Comparison of ENCODE assay signal across 29 cellular contexts in the genomic region with DNA sequence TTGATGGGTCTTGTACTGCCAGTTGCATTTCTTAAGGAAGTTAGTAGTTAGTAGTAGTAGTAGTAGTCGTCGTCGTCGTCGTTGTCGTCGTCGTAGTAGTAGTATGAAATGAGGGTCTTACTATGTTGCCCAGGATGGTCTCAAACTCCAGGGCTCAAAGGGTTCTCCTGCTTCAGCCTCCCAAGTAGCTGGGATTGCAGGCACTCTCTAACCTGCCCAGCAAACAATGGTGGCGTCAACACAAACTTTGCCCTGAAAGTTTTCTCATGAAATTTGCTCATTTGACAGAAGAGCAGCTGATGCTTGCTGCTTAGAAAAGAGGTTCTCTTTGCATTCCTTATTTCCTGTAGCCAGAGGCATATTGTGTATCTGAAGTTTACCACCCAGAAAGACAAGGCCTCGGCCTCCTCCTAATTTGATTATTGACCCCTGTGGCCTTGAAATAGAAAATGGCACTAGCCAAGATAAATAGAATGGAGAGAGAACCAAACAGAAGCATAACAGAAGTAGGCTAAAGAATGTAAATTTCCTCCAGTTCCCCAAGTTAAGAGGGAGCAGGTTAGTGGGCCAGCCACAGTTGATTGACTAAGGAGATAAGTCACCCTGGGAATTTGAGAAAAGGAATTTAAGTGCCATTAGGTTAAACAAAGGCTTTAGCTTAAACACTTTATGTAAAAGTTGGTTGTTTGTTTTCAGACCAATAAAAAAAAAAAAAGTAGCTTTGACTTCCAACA.
DNase-seq lines count a peak whose midpoint lies in the region; ATAC-seq and TF ChIP-seq lines count a peak whose summit lies in the region.
"Had no signal": no experiment of that assay in that cellular context is flagged by ENCODE, and none has a peak within 500 bp of the region (broad histone marks: within the 10 kb centered on the region; RNA-seq: fewer than 3 reads in every experiment).

No MANE protein-coding gene starts in this region.

- H3K4me1 ChIP-seq in right atrium auricular region (no peaks in the 10 kb centered on the region), mucosa of descending colon (ENCODE audit: low read depth) (peaks cover 3% of the 10 kb centered on the region), upper lobe of right lung (no peaks in the 10 kb centered on the region)
- H3K4me1 ChIP-seq: esophagus squamous epithelium, heart right ventricle, prostate gland, thyroid gland had no signal

- peak; percentile 46 for DNase-seq in Right ventricle myocardium inferior (ENCODE audit: missing footprints)
- no peak for DNase-seq in right atrium auricular region (ENCODE audit: low spot score)
- DNase-seq in kidney glomerular epithelial cell (lab: John Stamatoyannopoulos, UW) = peak; percentile 29
- peak in 2 of 3 donors; percentile 11 to 24 for DNase-seq in mucosa of descending colon
- no peak for DNase-seq in upper lobe of right lung
- no peak for DNase-seq in activated CD4-positive, alpha-beta T cell treated with anti-CD3 and anti-CD28 coated beads for 48 hours
- no peak for DNase-seq in 8988T
- DNase-seq: activated CD4-positive, alpha-beta T cell treated with anti-CD3 and anti-CD28 coated beads for 1 hour; activated CD8-positive, alpha-beta memory T cell treated with anti-CD3 and anti-CD28 coated beads for 24 hours; activated effector memory CD4-positive, alpha-beta T cell treated with Interleukin-2 at 50 U/mL for 16 hours; activated naive CD8-positive, alpha-beta T cell treated with anti-CD3 and anti-CD28 coated beads, Interleukin-2, amount 10 ng/mL, durations not matched to agents 7 days and 5 days; CD4-positive, CD25-positive, alpha-beta regulatory T cell; central memory CD4-positive, alpha-beta T cell; dermis blood vessel endothelial cell; esophagus squamous epithelium; foreskin melanocyte; GM23248; heart right ventricle; NCI-H1436; NCI-H2107; NCI-H446; NCI-H82; stimulated activated naive CD8-positive, alpha-beta T cell treated with anti-CD3 and anti-CD28 coated beads, Interleukin-15, amount 100 ng/mL, for 72 hours; thyroid gland had no signal

- intact Hi-C loops in Right ventricle myocardium inferior (cut with DNase I) (no loop called here), mucosa of descending colon (cut with DNase I, micrococcal nuclease) (no loop called here), upper lobe of right lung (cut with DNase I) (no loop called here)

- H3K27ac ChIP-seq in right atrium auricular region = no peak overlapping the region
- no peak overlapping the region for H3K27ac ChIP-seq in upper lobe of right lung
- H3K27ac ChIP-seq: esophagus squamous epithelium, GM23248, heart right ventricle, KMS-11, prostate gland, SK-N-MC, thyroid gland had no signal

- no peaks in the 10 kb centered on the region for H3K36me3 ChIP-seq in right atrium auricular region
- no peaks in the 10 kb centered on the region for H3K36me3 ChIP-seq in mucosa of descending colon (ENCODE audit: low read depth)
- H3K36me3 ChIP-seq in upper lobe of right lung = no peaks in the 10 kb centered on the region
- H3K36me3 ChIP-seq: esophagus squamous epithelium, heart right ventricle, prostate gland, thyroid gland had no signal

- H3K9me3 ChIP-seq in right atrium auricular region (no peaks in the 10 kb centered on the region), mucosa of descending colon (no peaks in the 10 kb centered on the region), upper lobe of right lung (no peaks in the 10 kb centered on the region)
- H3K9me3 ChIP-seq: esophagus squamous epithelium, prostate gland, thyroid gland had no signal

- ATAC-seq in Right ventricle myocardium inferior = no peak
- ATAC-seq in mucosa of descending colon = no peak
- ATAC-seq in upper lobe of right lung = peak; percentile 47
- no peak for ATAC-seq in HG02571 (IDR thresholded peaks at IDR 0.05; ENCODE audit: unreplicated experiment)
- ATAC-seq: GM12878; heart right ventricle; stimulated activated naive CD8-positive, alpha-beta T cell treated with anti-CD3 and anti-CD28 coated beads, Interleukin-15, amount 100 ng/mL, for 72 hours had no signal

- no peaks in the 10 kb centered on the region for H3K27me3 ChIP-seq in right atrium auricular region
- H3K27me3 ChIP-seq in upper lobe of right lung = no peaks in the 10 kb centered on the region
- H3K27me3 ChIP-seq: esophagus squamous epithelium, heart right ventricle, thyroid gland had no signal

- TF ChIP-seq CTCF in right atrium auricular region (IDR thresholded peaks at IDR 0.05) (no peak), mucosa of descending colon (IDR thresholded peaks at IDR 0.05) (no peak), upper lobe of right lung (IDR thresholded peaks at IDR 0.05) (no peak)

- no peak overlapping the region for H3K4me3 ChIP-seq in right atrium auricular region
- H3K4me3 ChIP-seq in mucosa of descending colon = no peak overlapping the region
- no peak overlapping the region for H3K4me3 ChIP-seq in upper lobe of right lung
- H3K4me3 ChIP-seq: esophagus squamous epithelium, GM12878, GM23248, heart right ventricle, prostate gland, SK-N-MC, thyroid gland had no signal

Comparison
In these comparisons a context has a peak if more than half of its experiments do, and no peak if none do; other contexts are left out.
1. DNase-seq: peak in Right ventricle myocardium inferior (single experiment), kidney glomerular epithelial cell (single experiment) and mucosa of descending colon (2 of 3); none in right atrium auricular region (single experiment), upper lobe of right lung (single experiment), activated CD4-positive, alpha-beta T cell treated with anti-CD3 and anti-CD28 coated beads for 48 hours (single experiment) and 8988T (single experiment).